25 cellular contexts compared by ENCODE assay signal in the genomic region with DNA sequence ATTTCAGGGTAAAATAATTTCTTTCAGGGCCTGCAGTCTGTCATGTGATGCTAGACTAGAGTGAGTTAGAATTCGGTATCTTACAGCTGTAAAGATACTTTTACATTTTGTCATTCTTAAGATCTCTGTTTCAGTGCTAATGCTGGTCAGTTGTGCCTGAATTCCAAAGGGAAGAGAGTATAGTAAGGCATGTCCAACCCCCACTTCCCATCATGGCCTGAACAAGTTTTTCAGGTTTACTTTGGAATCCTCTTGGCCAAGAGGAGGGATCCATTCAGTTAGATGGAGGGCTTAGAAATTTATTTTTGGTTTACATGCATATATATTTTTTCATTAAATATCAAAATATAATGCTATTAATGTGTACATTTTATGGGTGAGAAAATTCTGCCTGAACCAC.
"Had no signal": no experiment of that assay in that cellular context is flagged by ENCODE, and none has a peak within 500 bp of the region (broad histone marks: within the 10 kb centered on the region; RNA-seq: fewer than 3 reads in every experiment).

No MANE protein-coding gene starts in this region.

- DNase-seq: cerebellar nuclear complex; cortex of kidney; foreskin fibroblast; heart right ventricle; hippocampal formation; kidney; natural killer cell; stimulated activated CD4-positive, alpha-beta T cell treated with anti-CD3 and anti-CD28 coated beads, Interleukin-12 subunit alpha, Interleukin-12 subunit beta, amount 100 ng/mL, for 4 hours; stimulated activated CD4-positive, alpha-beta T cell treated with anti-CD3 and anti-CD28 coated beads, Interleukin-1b, Interleukin-23, amount 100 ng/mL, for 48 hours; stimulated activated CD4-positive, alpha-beta T cell treated with anti-CD3 and anti-CD28 coated beads, Interleukin-4, amount 100 ng/mL, for 1 hour; stimulated activated CD8-positive, alpha-beta memory T cell treated with anti-CD3 and anti-CD28 coated beads, Interleukin-4, amount 100 ng/mL, for 48 hours; stimulated activated naive CD4-positive, alpha-beta T cell; stimulated activated naive CD8-positive, alpha-beta T cell treated with anti-CD3 and anti-CD28 coated beads, Interleukin-15, amount 100 ng/mL, for 72 hours; transverse colon had no signal

- H3K79me2 ChIP-seq: parathyroid adenoma had no signal

- H3K27ac ChIP-seq: epithelial cell of prostate, gastroesophageal sphincter, heart right ventricle, parathyroid adenoma, suprapubic skin, transverse colon, vagina had no signal

- H3K36me3 ChIP-seq: gastroesophageal sphincter, heart right ventricle, suprapubic skin, transverse colon, vagina had no signal

- FAIRE-seq: kidney had no signal

- H3K4me2 ChIP-seq: smooth muscle cell had no signal

- H3K36me3 Mint-ChIP-seq: natural killer cell had no signal

- H2AFZ ChIP-seq: parathyroid adenoma had no signal

- H3K27ac Mint-ChIP-seq: natural killer cell; progenitor cell of endocrine pancreas; stimulated activated naive CD8-positive, alpha-beta T cell treated with anti-CD3 and anti-CD28 coated beads, Interleukin-15, amount 100 ng/mL, for 72 hours had no signal

- H3K4me3 ChIP-seq: gastroesophageal sphincter, heart right ventricle, smooth muscle cell, suprapubic skin, transverse colon, vagina had no signal

- H3K4me3 Mint-ChIP-seq: natural killer cell; neural crest cell; stimulated activated naive CD8-positive, alpha-beta T cell treated with anti-CD3 and anti-CD28 coated beads, Interleukin-15, amount 100 ng/mL, for 72 hours had no signal

- H3K27me3 Mint-ChIP-seq: progenitor cell of endocrine pancreas; stimulated activated naive CD8-positive, alpha-beta T cell treated with anti-CD3 and anti-CD28 coated beads, Interleukin-15, amount 100 ng/mL, for 72 hours had no signal

- ATAC-seq: esophagus mucosa; gastroesophageal sphincter; heart right ventricle; left lobe of liver; natural killer cell; sciatic nerve; stimulated activated naive CD8-positive, alpha-beta T cell treated with anti-CD3 and anti-CD28 coated beads, Interleukin-15, amount 100 ng/mL, for 72 hours had no signal

- H3K4me1 Mint-ChIP-seq: natural killer cell; stimulated activated naive CD8-positive, alpha-beta T cell treated with anti-CD3 and anti-CD28 coated beads, Interleukin-15, amount 100 ng/mL, for 72 hours had no signal

- H3K27me3 ChIP-seq: gastroesophageal sphincter, heart right ventricle, suprapubic skin, transverse colon, vagina had no signal

- H3K9me3 Mint-ChIP-seq: neural crest cell; stimulated activated naive CD8-positive, alpha-beta T cell treated with anti-CD3 and anti-CD28 coated beads, Interleukin-15, amount 100 ng/mL, for 72 hours had no signal

- H3K4me1 ChIP-seq: gastroesophageal sphincter, heart right ventricle, parathyroid adenoma, suprapubic skin, transverse colon, vagina had no signal
